ENCODE assay signal across 1 cellular context in the genomic region with DNA sequence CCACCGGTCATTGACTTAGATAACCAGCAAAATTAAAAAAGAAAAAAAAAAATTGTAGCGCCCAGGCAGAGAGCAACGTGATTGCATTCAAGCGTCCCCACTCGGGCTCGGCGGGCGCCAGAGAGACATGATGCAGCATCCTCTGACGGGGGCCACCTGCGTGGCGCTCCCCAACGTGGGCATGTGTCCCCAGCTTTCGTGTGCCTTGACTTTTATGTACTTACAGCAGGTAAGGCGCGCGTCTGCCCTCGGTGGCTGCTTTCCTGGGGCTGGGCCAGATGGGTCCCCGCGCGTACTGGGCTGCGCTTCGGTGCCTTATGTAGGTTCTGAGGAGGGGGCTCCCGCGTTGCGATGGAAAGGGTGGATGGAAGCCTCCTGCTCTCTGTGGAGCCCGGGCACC.
TF ChIP-seq lines count a peak whose summit lies in the region.

No MANE protein-coding gene starts in this region.

TF ChIP-seq in H1, 55 proteins besides CTCF, POLR2A, EP300 and RAD21:
- TF ChIP-seq KDM4A (IDR thresholded peaks at IDR 0.05; ENCODE audit: low read depth, low read length, severe bottlenecking): peak; percentile 73
- no peak for TF ChIP-seq TAF1 (IDR thresholded peaks at IDR 0.05; ENCODE audit: low read depth, low read length)
- no peak for TF ChIP-seq JUND (IDR thresholded peaks at IDR 0.05; ENCODE audit: low read length)
- TF ChIP-seq YY1 (IDR thresholded peaks at IDR 0.05; ENCODE audit: low read depth, low read length): no peak
- TF ChIP-seq GTF2F1 (IDR thresholded peaks at IDR 0.05; ENCODE audit: borderline replicate concordance, low read depth, low read length): no peak
- TF ChIP-seq BRCA1 (IDR thresholded peaks at IDR 0.05; ENCODE audit: low read depth, low read length): no peak
- no peak for TF ChIP-seq JUN (IDR thresholded peaks at IDR 0.05; ENCODE audit: low read depth, low read length)
- no peak for TF ChIP-seq RFX5 (IDR thresholded peaks at IDR 0.05; ENCODE audit: borderline replicate concordance, low read depth, low read length)
- no peak for TF ChIP-seq SAP30 (IDR thresholded peaks at IDR 0.05; ENCODE audit: insufficient read depth, insufficient replicate concordance, low read length)
- no peak for TF ChIP-seq RNF2 (IDR thresholded peaks at IDR 0.05; ENCODE audit: borderline replicate concordance, low read depth, low read length, missing control alignments, poor library complexity, severe bottlenecking)
- TF ChIP-seq BACH1 (IDR thresholded peaks at IDR 0.05; ENCODE audit: low read length): no peak
- TF ChIP-seq TAF7 (optimal IDR thresholded peaks at IDR 0.05; ENCODE audit: borderline replicate concordance, low read depth, low read length): no peak
- no peak for TF ChIP-seq TBP (IDR thresholded peaks at IDR 0.05; ENCODE audit: low read depth, low read length)
- TF ChIP-seq SUZ12 (IDR thresholded peaks at IDR 0.05; ENCODE audit: low read length): 0 out of 2 replicates have a peak, but pooled peaks have one; percentile 28
- no peak for TF ChIP-seq SP2 (IDR thresholded peaks at IDR 0.05; ENCODE audit: low read length)
- no peak for TF ChIP-seq CTBP2 (IDR thresholded peaks at IDR 0.05; ENCODE audit: borderline replicate concordance, insufficient read depth, insufficient read length, low read length)
- no peak for TF ChIP-seq CHD2 (IDR thresholded peaks at IDR 0.05; ENCODE audit: low read length)
- peak; percentile 29 for TF ChIP-seq ASH2L (IDR thresholded peaks at IDR 0.05; ENCODE audit: low read length)
- TF ChIP-seq CHD1 (IDR thresholded peaks at IDR 0.05; ENCODE audit: low read depth, low read length): no peak
- TF ChIP-seq HDAC2 (IDR thresholded peaks at IDR 0.05; ENCODE audit: borderline replicate concordance in 1 of 2, low read depth in 2 of 2, low read length in 2 of 2): 0 out of 4 replicates have a peak, but pooled peaks of 1 of the 2 experiments have one; percentile 22
- TF ChIP-seq, protein P1, sequence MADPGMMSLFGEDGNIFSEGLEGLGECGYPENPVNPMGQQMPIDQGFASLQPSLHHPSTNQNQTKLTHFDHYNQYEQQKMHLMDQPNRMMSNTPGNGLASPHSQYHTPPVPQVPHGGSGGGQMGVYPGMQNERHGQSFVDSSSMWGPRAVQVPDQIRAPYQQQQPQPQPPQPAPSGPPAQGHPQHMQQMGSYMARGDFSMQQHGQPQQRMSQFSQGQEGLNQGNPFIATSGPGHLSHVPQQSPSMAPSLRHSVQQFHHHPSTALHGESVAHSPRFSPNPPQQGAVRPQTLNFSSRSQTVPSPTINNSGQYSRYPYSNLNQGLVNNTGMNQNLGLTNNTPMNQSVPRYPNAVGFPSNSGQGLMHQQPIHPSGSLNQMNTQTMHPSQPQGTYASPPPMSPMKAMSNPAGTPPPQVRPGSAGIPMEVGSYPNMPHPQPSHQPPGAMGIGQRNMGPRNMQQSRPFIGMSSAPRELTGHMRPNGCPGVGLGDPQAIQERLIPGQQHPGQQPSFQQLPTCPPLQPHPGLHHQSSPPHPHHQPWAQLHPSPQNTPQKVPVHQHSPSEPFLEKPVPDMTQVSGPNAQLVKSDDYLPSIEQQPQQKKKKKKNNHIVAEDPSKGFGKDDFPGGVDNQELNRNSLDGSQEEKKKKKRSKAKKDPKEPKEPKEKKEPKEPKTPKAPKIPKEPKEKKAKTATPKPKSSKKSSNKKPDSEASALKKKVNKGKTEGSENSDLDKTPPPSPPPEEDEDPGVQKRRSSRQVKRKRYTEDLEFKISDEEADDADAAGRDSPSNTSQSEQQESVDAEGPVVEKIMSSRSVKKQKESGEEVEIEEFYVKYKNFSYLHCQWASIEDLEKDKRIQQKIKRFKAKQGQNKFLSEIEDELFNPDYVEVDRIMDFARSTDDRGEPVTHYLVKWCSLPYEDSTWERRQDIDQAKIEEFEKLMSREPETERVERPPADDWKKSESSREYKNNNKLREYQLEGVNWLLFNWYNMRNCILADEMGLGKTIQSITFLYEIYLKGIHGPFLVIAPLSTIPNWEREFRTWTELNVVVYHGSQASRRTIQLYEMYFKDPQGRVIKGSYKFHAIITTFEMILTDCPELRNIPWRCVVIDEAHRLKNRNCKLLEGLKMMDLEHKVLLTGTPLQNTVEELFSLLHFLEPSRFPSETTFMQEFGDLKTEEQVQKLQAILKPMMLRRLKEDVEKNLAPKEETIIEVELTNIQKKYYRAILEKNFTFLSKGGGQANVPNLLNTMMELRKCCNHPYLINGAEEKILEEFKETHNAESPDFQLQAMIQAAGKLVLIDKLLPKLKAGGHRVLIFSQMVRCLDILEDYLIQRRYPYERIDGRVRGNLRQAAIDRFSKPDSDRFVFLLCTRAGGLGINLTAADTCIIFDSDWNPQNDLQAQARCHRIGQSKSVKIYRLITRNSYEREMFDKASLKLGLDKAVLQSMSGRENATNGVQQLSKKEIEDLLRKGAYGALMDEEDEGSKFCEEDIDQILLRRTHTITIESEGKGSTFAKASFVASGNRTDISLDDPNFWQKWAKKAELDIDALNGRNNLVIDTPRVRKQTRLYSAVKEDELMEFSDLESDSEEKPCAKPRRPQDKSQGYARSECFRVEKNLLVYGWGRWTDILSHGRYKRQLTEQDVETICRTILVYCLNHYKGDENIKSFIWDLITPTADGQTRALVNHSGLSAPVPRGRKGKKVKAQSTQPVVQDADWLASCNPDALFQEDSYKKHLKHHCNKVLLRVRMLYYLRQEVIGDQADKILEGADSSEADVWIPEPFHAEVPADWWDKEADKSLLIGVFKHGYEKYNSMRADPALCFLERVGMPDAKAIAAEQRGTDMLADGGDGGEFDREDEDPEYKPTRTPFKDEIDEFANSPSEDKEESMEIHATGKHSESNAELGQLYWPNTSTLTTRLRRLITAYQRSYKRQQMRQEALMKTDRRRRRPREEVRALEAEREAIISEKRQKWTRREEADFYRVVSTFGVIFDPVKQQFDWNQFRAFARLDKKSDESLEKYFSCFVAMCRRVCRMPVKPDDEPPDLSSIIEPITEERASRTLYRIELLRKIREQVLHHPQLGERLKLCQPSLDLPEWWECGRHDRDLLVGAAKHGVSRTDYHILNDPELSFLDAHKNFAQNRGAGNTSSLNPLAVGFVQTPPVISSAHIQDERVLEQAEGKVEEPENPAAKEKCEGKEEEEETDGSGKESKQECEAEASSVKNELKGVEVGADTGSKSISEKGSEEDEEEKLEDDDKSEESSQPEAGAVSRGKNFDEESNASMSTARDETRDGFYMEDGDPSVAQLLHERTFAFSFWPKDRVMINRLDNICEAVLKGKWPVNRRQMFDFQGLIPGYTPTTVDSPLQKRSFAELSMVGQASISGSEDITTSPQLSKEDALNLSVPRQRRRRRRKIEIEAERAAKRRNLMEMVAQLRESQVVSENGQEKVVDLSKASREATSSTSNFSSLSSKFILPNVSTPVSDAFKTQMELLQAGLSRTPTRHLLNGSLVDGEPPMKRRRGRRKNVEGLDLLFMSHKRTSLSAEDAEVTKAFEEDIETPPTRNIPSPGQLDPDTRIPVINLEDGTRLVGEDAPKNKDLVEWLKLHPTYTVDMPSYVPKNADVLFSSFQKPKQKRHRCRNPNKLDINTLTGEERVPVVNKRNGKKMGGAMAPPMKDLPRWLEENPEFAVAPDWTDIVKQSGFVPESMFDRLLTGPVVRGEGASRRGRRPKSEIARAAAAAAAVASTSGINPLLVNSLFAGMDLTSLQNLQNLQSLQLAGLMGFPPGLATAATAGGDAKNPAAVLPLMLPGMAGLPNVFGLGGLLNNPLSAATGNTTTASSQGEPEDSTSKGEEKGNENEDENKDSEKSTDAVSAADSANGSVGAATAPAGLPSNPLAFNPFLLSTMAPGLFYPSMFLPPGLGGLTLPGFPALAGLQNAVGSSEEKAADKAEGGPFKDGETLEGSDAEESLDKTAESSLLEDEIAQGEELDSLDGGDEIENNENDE (IDR thresholded peaks at IDR 0.05; ENCODE audit: insufficient replicate concordance, low read length): no peak
- TF ChIP-seq KDM5A (IDR thresholded peaks at IDR 0.05; ENCODE audit: low read length): no peak
- TF ChIP-seq SP1 (IDR thresholded peaks at IDR 0.05; ENCODE audit: low read depth, low read length): no peak
- TF ChIP-seq MAFK (IDR thresholded peaks at IDR 0.05; ENCODE audit: low read depth, low read length): no peak
- no peak for TF ChIP-seq CBX8 (IDR thresholded peaks at IDR 0.05; ENCODE audit: borderline replicate concordance, low read depth, low read length)
TF ChIP-seq in H1: peak in this region for 4.
